In the genomic region with DNA sequence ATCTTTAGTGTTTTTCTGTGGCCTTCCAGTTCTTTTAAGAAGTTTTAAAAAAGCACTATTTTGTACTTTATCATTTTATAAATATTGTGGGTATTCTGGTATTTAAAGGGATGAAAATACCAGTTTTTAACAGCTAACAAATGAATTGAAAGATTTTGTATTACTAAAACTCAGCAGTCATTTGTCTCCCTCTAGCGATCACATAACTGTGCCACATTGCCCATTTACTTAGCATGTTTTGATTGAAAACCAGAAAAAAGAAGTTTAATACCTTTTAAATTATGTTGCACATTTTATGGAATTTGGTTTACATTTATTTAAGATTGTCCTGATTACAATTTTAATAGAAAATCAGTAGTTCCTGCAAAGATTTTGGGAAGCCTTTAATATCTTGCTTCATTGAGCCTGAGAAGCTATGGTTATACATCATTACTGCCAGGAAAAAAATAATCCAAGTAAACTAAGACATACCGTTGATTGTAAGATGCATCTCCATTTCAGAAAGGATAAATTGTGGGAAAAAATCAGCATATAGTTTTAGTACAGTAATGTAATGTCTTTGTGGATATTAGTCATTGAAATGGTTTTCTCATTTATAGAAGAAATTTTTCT, we compare ENCODE assay signal across 8 cellular contexts. TPM values are rescaled to one million over a fixed set of nuclear protein-coding genes. Genes with fewer than 3 reads are reported as not detected.
DNase-seq lines count a peak whose midpoint lies in the region; ATAC-seq, FAIRE-seq and TF ChIP-seq lines count a peak whose summit lies in the region.

No MANE protein-coding gene starts in this region.

- peak; percentile 99 for FAIRE-seq in G401.6 (lab: Jason Lieb, UNC)

- no peak overlapping the region for H3K4me3 ChIP-seq in epithelial cell of esophagus (ENCODE audit: low read length)

- TF ChIP-seq CTCF in epithelial cell of esophagus (IDR thresholded peaks at IDR 0.05; ENCODE audit: insufficient read depth, low read depth, low read length, missing control alignments), result peak; percentile 66

- TF ChIP-seq POLR2A in GM18505 (IDR thresholded peaks at IDR 0.05; ENCODE audit: borderline replicate concordance, extremely low read depth, insufficient read depth, insufficient read length), result no peak

- ATAC-seq in GM18505 (IDR thresholded peaks at IDR 0.05; ENCODE audit: unreplicated experiment) (no peak), HG03565 (IDR thresholded peaks at IDR 0.05; ENCODE audit: unreplicated experiment) (no peak)

- DNase-seq in NCI-H460 (ENCODE audit: extremely low read depth, low read depth), result peak; percentile 34
- peak; percentile 45 for DNase-seq in epithelial cell of esophagus (ENCODE audit: low read depth)
- peak; percentile 30 for DNase-seq in pons (ENCODE audit: low spot score)
- no peak for DNase-seq in GOT3 (lab: John Stamatoyannopoulos, UW)
- DNase-seq in activated naive CD4-positive, alpha-beta T cell (lab: John Stamatoyannopoulos, UW), result no peak

RNA-seq across cellular contexts. Expression of a gene that starts 34.9 kb away (rescaled TPM):
- 109 and 130 TPM in 2 replicates for total RNA-seq in NCI-H460 (2014; rRNA removed; shearing (Covaris generic))
- polyA plus RNA-seq in NCI-H460 (2014; cell fraction: nucleus; rRNA removed), result 45.3 and 52.8 TPM in 2 replicates

Comparison
In these comparisons a context has a peak if more than half of its experiments do, and no peak if none do; other contexts are left out.
1. DNase-seq: peak in NCI-H460 (single experiment), epithelial cell of esophagus (single experiment) and pons (single experiment); none in GOT3 (single experiment) and activated naive CD4-positive, alpha-beta T cell (0 of 4).